ENCODE assay signal across 8 cellular contexts in the genomic region with DNA sequence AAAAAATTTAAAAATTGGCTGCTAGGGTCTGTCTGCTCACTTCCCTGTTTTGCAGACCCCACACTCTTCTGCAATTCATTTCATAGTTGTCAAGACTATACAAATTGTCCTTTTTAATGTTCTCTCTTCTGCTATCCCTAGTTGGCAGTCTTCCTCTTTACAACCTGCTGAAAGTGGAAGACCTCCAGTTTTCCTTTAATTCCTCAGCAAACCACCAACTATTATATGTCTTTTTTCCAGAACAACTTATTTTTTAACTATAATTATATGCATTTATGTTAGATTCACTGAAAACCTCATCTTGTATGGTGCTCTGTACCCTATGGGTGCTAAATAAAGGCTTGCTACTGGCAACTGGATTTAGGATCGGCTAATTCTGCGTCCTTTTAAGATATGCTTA. TPM values are rescaled to one million over a fixed set of nuclear protein-coding genes. Genes with fewer than 3 reads are reported as not detected.
A peak's percentile ranks its signal among the peaks of the same experiment; 100 is the strongest.
DNase-seq lines count a peak whose midpoint lies in the region; ATAC-seq and TF ChIP-seq lines count a peak whose summit lies in the region.

No MANE protein-coding gene starts in this region.

- intact Hi-C loops in right cardiac atrium (cut with DNase I) (no loop called here), left cardiac atrium (cut with DNase I) (no loop called here), lower lobe of right lung (cut with DNase I) (no loop called here)
- intact Hi-C loops in activated T-helper 2 cell treated with anti-CD3 and anti-CD28 coated beads, Interferon-gamma antibody, Interleukin-2, Interleukin-4, amounts not matched to agents 10 μg/mL and 5 μg/mL and 100 μg/mL, durations not matched to agents 14 hours and 24 hours and 36 hours (cut with micrococcal nuclease): loop anchor here (1.0 to 5.0 kb wide), 2 partner anchors 50 to 93 kb away; a partner anchor contains a TSS

- no peak for DNase-seq in right cardiac atrium
- no peak for DNase-seq in left cardiac atrium
- no peak for DNase-seq in activated T-helper 2 cell treated with anti-CD3 and anti-CD28 coated beads, Interferon-gamma antibody, Interleukin-2, Interleukin-4, amounts not matched to agents 10 μg/mL and 5 μg/mL and 100 μg/mL, durations not matched to agents 14 hours and 24 hours and 36 hours (ENCODE audit: low spot score)
- DNase-seq in lower lobe of right lung: no peak
- DNase-seq in DMS79 treated with DMSO at 0.1 percent for 48 hours (lab: John Stamatoyannopoulos, UW): no peak
- no peak for DNase-seq in stimulated activated CD4-positive, alpha-beta T cell treated with anti-CD3 and anti-CD28 coated beads, Interleukin-12 subunit alpha, Interleukin-12 subunit beta, amount 100 ng/mL, for 4 hours
- DNase-seq in NCI-H2227 (lab: John Stamatoyannopoulos, UW; ENCODE audit: unreplicated experiment): no peak

- no peak for TF ChIP-seq CTCF in lower lobe of right lung (IDR thresholded peaks at IDR 0.05)

- peaks cover 41% of the 10 kb centered on the region for H3K4me1 Mint-ChIP-seq in activated T-helper 2 cell treated with anti-CD3 and anti-CD28 coated beads, Interferon-gamma antibody, Interleukin-2, Interleukin-4, amounts not matched to agents 10 μg/mL and 5 μg/mL and 100 μg/mL, durations not matched to agents 14 hours and 24 hours and 36 hours (ENCODE audit: low read depth)

- peaks cover 8% of the 10 kb centered on the region for H3K36me3 ChIP-seq in lower lobe of right lung

- H3K4me3 Mint-ChIP-seq in activated T-helper 2 cell treated with anti-CD3 and anti-CD28 coated beads, Interferon-gamma antibody, Interleukin-2, Interleukin-4, amounts not matched to agents 10 μg/mL and 5 μg/mL and 100 μg/mL, durations not matched to agents 14 hours and 24 hours and 36 hours (ENCODE audit: low read depth): peak overlapping the region; percentile 91

- H3K4me3 ChIP-seq in right cardiac atrium (ENCODE audit: low read length) (peak overlapping the region; percentile 84), lower lobe of right lung (peak overlapping the region; percentile 67)

- H3K27me3 Mint-ChIP-seq in activated T-helper 2 cell treated with anti-CD3 and anti-CD28 coated beads, Interferon-gamma antibody, Interleukin-2, Interleukin-4, amounts not matched to agents 10 μg/mL and 5 μg/mL and 100 μg/mL, durations not matched to agents 14 hours and 24 hours and 36 hours (ENCODE audit: low read depth): no peaks in the 10 kb centered on the region

- H3K27ac ChIP-seq in right cardiac atrium (ENCODE audit: low read length): no peak overlapping the region
- H3K27ac ChIP-seq in lower lobe of right lung: peak overlapping the region; percentile 96

- H3K9me3 ChIP-seq in right cardiac atrium (ENCODE audit: control insufficient read depth, low read length): no peaks in the 10 kb centered on the region
- H3K9me3 ChIP-seq in lower lobe of right lung: no peaks in the 10 kb centered on the region

- H3K27me3 ChIP-seq in right cardiac atrium (ENCODE audit: control insufficient read depth, insufficient read depth) (no peaks in the 10 kb centered on the region), lower lobe of right lung (ENCODE audit: low read depth) (no peaks in the 10 kb centered on the region)

- no peaks in the 10 kb centered on the region for H3K4me1 ChIP-seq in right cardiac atrium (ENCODE audit: control insufficient read depth, insufficient read depth, low read length)
- H3K4me1 ChIP-seq in lower lobe of right lung: peaks cover 4% of the 10 kb centered on the region

- H3K9me3 Mint-ChIP-seq in activated T-helper 2 cell treated with anti-CD3 and anti-CD28 coated beads, Interferon-gamma antibody, Interleukin-2, Interleukin-4, amounts not matched to agents 10 μg/mL and 5 μg/mL and 100 μg/mL, durations not matched to agents 14 hours and 24 hours and 36 hours: no peaks in the 10 kb centered on the region

- WGBS in right cardiac atrium: 35% methylated on average over 2 of the region's 2 CpGs

- ATAC-seq in right cardiac atrium (no peak), left cardiac atrium (no peak), lower lobe of right lung (no peak), esophagus mucosa (no peak)

- H3K36me3 Mint-ChIP-seq in activated T-helper 2 cell treated with anti-CD3 and anti-CD28 coated beads, Interferon-gamma antibody, Interleukin-2, Interleukin-4, amounts not matched to agents 10 μg/mL and 5 μg/mL and 100 μg/mL, durations not matched to agents 14 hours and 24 hours and 36 hours (ENCODE audit: low read depth): peaks cover 37% of the 10 kb centered on the region

- no peak overlapping the region for H3K27ac Mint-ChIP-seq in activated T-helper 2 cell treated with anti-CD3 and anti-CD28 coated beads, Interferon-gamma antibody, Interleukin-2, Interleukin-4, amounts not matched to agents 10 μg/mL and 5 μg/mL and 100 μg/mL, durations not matched to agents 14 hours and 24 hours and 36 hours

RNA-seq across cellular contexts. Expression of a gene that starts 1.1 kb away (rescaled TPM):
- 10 to 100 TPM; 20.2 to 31.1 (median 23.9) TPM for total RNA-seq in right cardiac atrium
- 23.8 TPM for polyA plus RNA-seq in right cardiac atrium
- 10 to 100 TPM; 20.6 to 25.4 TPM for total RNA-seq in left cardiac atrium
- total RNA-seq in activated T-helper 2 cell treated with anti-CD3 and anti-CD28 coated beads, Interferon-gamma antibody, Interleukin-2, Interleukin-4, amounts not matched to agents 10 μg/mL and 5 μg/mL and 100 μg/mL, durations not matched to agents 14 hours and 24 hours and 36 hours: 47.9 and 52.9 TPM in 2 replicates
- 59.8 TPM for total RNA-seq in lower lobe of right lung
- 21.7 TPM for total RNA-seq in esophagus mucosa

RNA-seq across cellular contexts. Expression of a gene that starts 50.6 kb away (rescaled TPM):
- 10 to 100 TPM; 13.1 to 18.6 (median 16.0) TPM for total RNA-seq in right cardiac atrium
- polyA plus RNA-seq in right cardiac atrium: 5.0 TPM
- total RNA-seq in left cardiac atrium: 10 to 100 TPM; 12.8 to 13.5 TPM
- 10.8 and 11.0 TPM in 2 replicates for total RNA-seq in activated T-helper 2 cell treated with anti-CD3 and anti-CD28 coated beads, Interferon-gamma antibody, Interleukin-2, Interleukin-4, amounts not matched to agents 10 μg/mL and 5 μg/mL and 100 μg/mL, durations not matched to agents 14 hours and 24 hours and 36 hours
- total RNA-seq in lower lobe of right lung: 21.1 TPM
- 5.1 TPM for total RNA-seq in esophagus mucosa

RNA-seq across cellular contexts. Expression of a gene that starts 50.8 kb away (rescaled TPM):
- total RNA-seq in right cardiac atrium (10 to 100 TPM; 24.6 to 31.7 (median 28.2) TPM), left cardiac atrium (10 to 100 TPM; 16.4 to 20.2 TPM), lower lobe of right lung (13.4 TPM), esophagus mucosa (11.8 TPM)
- polyA plus RNA-seq in right cardiac atrium: 15.4 TPM
- 4.0 and 5.8 TPM in 2 replicates for total RNA-seq in activated T-helper 2 cell treated with anti-CD3 and anti-CD28 coated beads, Interferon-gamma antibody, Interleukin-2, Interleukin-4, amounts not matched to agents 10 μg/mL and 5 μg/mL and 100 μg/mL, durations not matched to agents 14 hours and 24 hours and 36 hours
